ENCODE assay signal across 8 cellular contexts in the genomic region with DNA sequence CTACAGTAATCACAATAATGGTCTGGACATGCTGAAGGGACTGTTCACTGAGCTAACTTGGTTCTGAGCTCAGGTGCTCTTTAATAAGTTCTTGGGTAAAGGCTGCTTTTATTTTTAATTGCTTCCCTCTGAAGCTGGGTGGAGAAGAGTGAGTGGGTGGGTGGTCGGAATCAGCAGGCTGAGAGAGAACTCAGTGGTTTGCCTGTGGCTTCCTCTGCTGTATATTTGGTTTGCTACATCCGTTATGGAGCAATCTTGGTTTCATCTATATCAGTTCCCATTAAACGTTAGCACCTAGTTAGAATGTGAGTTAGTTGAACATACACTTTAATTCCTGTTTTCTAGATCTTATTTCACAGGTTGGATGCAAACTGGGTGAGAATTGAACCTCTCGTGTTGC. TPM values are rescaled to one million over a fixed set of nuclear protein-coding genes. Genes with fewer than 3 reads are reported as not detected.
DNase-seq lines count a peak whose midpoint lies in the region; ATAC-seq and TF ChIP-seq lines count a peak whose summit lies in the region.

No MANE protein-coding gene starts in this region.

- no peak overlapping the region for H3K4me3 ChIP-seq in H7 (ENCODE audit: insufficient read depth, low read depth, low read length)

- H3K27me3 ChIP-seq in H7 (ENCODE audit: control insufficient read depth, insufficient read depth, low read length) = no peaks in the 10 kb centered on the region

- DNase-seq in WTC11 (ENCODE audit: low spot score) = no peak
- DNase-seq in left lobe of liver (ENCODE audit: low spot score) = no peak
- no peak for DNase-seq in NCI-H526 (lab: John Stamatoyannopoulos, UW)
- DNase-seq in A172 (ENCODE audit: low spot score) = no peak
- DNase-seq in HPDE6-E6E7 (ENCODE audit: extremely low spot score) = no peak
- DNase-seq in H7 = no peak

- no peak for TF ChIP-seq CTCF in WTC11 (IDR thresholded peaks at IDR 0.05)

- peak overlapping the region; percentile 1; the same call in 1 of the 2 replicates for H3K27ac Mint-ChIP-seq in WTC11

- POLR2A ChIA-PET in WTC11 (lab: Charles Lee) = no interaction called here

- CTCF ChIA-PET in WTC11 (lab: Charles Lee) = no interaction called here

- no peaks in the 10 kb centered on the region for H3K4me1 Mint-ChIP-seq in WTC11

- ATAC-seq in GM19328 (IDR thresholded peaks at IDR 0.05; ENCODE audit: unreplicated experiment) = peak; percentile 70
- ATAC-seq in HG03097 (IDR thresholded peaks at IDR 0.05; ENCODE audit: low FRiP score, unreplicated experiment) = peak; percentile 70
- ATAC-seq in WTC11 = no peak
- peak; percentile 38 for ATAC-seq in left lobe of liver

- H3K27me3 Mint-ChIP-seq in WTC11 (ENCODE audit: low read depth) = no peaks in the 10 kb centered on the region

- no peak overlapping the region for H3K4me3 Mint-ChIP-seq in WTC11

- peaks cover 13% of the 10 kb centered on the region for H3K36me3 ChIP-seq in H7 (replicated peaks; ENCODE audit: control insufficient read depth, insufficient read depth, low read length)

- H3K36me3 Mint-ChIP-seq in WTC11 = peaks cover 25% of the 10 kb centered on the region

- no peaks in the 10 kb centered on the region for H3K9me3 Mint-ChIP-seq in WTC11

TF ChIP-seq in WTC11, 78 proteins besides CTCF, POLR2A, EP300 and RAD21:
- TF ChIP-seq GTF2I (CRISPR knock-in tag; conservative IDR thresholded peaks at IDR 0.05) (no peak), KAT7 (CRISPR knock-in tag; IDR thresholded peaks at IDR 0.05; ENCODE audit: borderline replicate concordance) (no peak), ZNF138 (CRISPR knock-in tag; conservative IDR thresholded peaks at IDR 0.05) (no peak), JAZF1 (CRISPR knock-in tag; IDR thresholded peaks at IDR 0.05) (no peak), FOXP1 (CRISPR knock-in tag; IDR thresholded peaks at IDR 0.05; ENCODE audit: borderline replicate concordance) (no peak), JUN (CRISPR knock-in tag; IDR thresholded peaks at IDR 0.05) (no peak), NR2C2 (CRISPR knock-in tag; IDR thresholded peaks at IDR 0.05) (no peak)
- TF ChIP-seq, protein P1, sequence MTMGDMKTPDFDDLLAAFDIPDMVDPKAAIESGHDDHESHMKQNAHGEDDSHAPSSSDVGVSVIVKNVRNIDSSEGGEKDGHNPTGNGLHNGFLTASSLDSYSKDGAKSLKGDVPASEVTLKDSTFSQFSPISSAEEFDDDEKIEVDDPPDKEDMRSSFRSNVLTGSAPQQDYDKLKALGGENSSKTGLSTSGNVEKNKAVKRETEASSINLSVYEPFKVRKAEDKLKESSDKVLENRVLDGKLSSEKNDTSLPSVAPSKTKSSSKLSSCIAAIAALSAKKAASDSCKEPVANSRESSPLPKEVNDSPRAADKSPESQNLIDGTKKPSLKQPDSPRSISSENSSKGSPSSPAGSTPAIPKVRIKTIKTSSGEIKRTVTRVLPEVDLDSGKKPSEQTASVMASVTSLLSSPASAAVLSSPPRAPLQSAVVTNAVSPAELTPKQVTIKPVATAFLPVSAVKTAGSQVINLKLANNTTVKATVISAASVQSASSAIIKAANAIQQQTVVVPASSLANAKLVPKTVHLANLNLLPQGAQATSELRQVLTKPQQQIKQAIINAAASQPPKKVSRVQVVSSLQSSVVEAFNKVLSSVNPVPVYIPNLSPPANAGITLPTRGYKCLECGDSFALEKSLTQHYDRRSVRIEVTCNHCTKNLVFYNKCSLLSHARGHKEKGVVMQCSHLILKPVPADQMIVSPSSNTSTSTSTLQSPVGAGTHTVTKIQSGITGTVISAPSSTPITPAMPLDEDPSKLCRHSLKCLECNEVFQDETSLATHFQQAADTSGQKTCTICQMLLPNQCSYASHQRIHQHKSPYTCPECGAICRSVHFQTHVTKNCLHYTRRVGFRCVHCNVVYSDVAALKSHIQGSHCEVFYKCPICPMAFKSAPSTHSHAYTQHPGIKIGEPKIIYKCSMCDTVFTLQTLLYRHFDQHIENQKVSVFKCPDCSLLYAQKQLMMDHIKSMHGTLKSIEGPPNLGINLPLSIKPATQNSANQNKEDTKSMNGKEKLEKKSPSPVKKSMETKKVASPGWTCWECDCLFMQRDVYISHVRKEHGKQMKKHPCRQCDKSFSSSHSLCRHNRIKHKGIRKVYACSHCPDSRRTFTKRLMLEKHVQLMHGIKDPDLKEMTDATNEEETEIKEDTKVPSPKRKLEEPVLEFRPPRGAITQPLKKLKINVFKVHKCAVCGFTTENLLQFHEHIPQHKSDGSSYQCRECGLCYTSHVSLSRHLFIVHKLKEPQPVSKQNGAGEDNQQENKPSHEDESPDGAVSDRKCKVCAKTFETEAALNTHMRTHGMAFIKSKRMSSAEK (CRISPR knock-in tag; IDR thresholded peaks at IDR 0.05; ENCODE audit: borderline replicate concordance) = no peak
- TF ChIP-seq, protein P2, sequence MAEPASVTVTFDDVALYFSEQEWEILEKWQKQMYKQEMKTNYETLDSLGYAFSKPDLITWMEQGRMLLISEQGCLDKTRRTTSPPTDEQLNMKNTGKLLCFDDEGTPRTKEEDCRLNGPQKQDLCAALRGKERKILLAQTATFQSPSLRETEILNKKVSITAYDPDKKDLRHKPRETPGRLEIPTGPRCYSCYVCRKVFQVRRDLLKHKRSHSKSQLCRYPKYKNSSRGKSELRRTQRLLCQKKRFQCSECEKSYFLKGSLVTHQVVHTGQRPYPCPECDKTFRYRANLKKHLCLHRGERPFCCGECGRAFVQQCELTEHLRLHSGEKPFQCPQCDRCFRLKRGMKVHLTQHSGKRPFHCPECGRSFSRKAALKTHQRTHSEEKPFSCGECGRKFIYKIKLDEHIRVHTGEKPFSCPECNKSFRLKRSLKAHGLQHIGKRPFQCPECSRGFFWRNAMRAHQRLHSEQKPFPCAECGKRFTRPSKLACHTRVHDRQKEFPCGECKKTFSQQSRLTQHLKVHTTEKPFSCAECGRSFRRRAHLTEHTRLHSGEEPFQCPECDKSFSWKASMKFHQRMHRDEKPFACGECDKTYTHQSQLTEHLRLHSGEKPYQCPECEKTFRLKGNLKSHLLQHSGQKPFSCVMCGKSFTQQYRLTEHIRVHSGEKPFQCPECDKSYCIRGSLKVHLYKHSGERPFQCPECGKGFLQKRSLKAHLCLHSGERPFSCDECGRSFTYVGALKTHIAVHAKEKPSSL (CRISPR knock-in tag; conservative IDR thresholded peaks at IDR 0.05) = no peak
- TF ChIP-seq, protein P3, sequence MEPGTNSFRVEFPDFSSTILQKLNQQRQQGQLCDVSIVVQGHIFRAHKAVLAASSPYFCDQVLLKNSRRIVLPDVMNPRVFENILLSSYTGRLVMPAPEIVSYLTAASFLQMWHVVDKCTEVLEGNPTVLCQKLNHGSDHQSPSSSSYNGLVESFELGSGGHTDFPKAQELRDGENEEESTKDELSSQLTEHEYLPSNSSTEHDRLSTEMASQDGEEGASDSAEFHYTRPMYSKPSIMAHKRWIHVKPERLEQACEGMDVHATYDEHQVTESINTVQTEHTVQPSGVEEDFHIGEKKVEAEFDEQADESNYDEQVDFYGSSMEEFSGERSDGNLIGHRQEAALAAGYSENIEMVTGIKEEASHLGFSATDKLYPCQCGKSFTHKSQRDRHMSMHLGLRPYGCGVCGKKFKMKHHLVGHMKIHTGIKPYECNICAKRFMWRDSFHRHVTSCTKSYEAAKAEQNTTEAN (CRISPR knock-in tag; IDR thresholded peaks at IDR 0.05) = no peak
- TF ChIP-seq, protein P4, sequence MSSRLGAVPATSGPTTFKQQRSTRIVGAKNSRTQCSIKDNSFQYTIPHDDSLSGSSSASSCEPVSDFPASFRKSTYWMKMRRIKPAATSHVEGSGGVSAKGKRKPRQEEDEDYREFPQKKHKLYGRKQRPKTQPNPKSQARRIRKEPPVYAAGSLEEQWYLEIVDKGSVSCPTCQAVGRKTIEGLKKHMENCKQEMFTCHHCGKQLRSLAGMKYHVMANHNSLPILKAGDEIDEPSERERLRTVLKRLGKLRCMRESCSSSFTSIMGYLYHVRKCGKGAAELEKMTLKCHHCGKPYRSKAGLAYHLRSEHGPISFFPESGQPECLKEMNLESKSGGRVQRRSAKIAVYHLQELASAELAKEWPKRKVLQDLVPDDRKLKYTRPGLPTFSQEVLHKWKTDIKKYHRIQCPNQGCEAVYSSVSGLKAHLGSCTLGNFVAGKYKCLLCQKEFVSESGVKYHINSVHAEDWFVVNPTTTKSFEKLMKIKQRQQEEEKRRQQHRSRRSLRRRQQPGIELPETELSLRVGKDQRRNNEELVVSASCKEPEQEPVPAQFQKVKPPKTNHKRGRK (CRISPR knock-in tag; IDR thresholded peaks at IDR 0.05; ENCODE audit: borderline replicate concordance) = no peak

RNA-seq across cellular contexts. Expression of a gene that starts 23.3 kb away (rescaled TPM):
- total RNA-seq in WTC11 (2021) = 64.3 to 77.8 TPM (median 66.0 TPM) in 3 replicates
- 14.9 TPM for total RNA-seq in left lobe of liver
- 120 TPM in 2 replicates for total RNA-seq in A172 (2014; rRNA removed; shearing (Covaris generic))
- 96.1 and 112 TPM in 2 replicates for total RNA-seq in H7 (2014; rRNA removed; shearing (Covaris generic))

RNA-seq across cellular contexts. Expression of a gene that starts 50.0 kb away (rescaled TPM):
- total RNA-seq in WTC11 (2021) = 32.8 to 34.7 TPM (median 33.4 TPM) in 3 replicates
- total RNA-seq in left lobe of liver = 8.0 TPM
- 45.0 and 74.6 TPM in 2 replicates for total RNA-seq in A172 (2014; rRNA removed; shearing (Covaris generic))
- 49.3 and 60.3 TPM in 2 replicates for total RNA-seq in H7 (2014; rRNA removed; shearing (Covaris generic))

RNA-seq across cellular contexts. Expression of a gene that starts 54.6 kb away (rescaled TPM):
- total RNA-seq in WTC11 (2021) = 64.9 to 66.1 TPM (median 65.3 TPM) in 3 replicates
- total RNA-seq in left lobe of liver = 27.2 TPM
- 27.0 and 36.4 TPM in 2 replicates for total RNA-seq in A172 (2014; rRNA removed; shearing (Covaris generic))
- 41.2 and 58.0 TPM in 2 replicates for total RNA-seq in H7 (2014; rRNA removed; shearing (Covaris generic))
